ENCODE assay signal across 8 cellular contexts in the genomic region with DNA sequence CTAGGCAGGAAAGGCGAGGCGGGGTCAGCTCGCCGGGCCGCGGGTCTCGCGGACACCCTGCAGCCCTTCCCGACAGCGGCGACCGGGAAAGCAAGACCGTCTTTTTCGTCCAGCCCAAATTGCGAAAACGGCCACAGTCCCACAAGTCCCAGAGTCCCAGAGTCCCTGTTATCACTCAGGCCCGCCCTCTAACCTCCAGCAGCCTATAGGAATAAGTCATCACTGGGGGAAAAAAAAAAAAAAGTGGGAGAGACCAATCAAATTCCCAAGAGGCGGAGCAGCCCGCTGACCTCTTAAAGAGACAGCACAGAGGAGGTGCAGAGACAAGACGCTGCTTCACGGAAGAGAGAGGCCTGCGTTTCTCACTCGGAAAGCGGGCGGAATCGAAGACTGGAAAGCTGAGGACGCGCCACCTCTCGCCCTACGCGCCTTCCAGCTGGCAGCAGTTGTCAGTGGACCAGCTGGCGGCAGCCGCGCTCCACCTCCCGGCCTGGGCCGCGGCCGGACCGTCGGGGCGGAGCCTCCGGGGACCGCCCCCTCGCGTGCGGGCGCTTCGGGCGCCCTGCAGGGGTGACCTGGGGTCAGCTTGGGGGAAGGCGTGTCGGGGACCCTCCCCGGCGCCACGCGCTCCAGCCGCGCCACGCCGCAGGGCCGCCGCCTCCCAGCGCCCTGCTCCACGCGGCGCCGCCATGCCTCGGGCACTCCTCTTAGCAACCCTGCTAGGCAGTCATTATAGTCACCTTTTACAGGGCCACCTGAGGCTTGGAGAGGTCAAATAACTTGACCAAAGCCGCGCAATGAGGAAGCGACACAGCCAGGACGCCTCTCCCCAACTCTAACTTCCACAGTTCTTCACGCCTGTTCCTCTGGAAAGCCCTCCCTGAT. TPM values are rescaled to one million over a fixed set of nuclear protein-coding genes. Genes with fewer than 3 reads are reported as not detected.
DNase-seq lines count a peak whose midpoint lies in the region; ATAC-seq lines count a peak whose summit lies in the region.

A gene (minus strand): TSS at position 141 of the 885 bp plus-strand sequence. CDS start 10,587 bp downstream, outside the sequence.

- peaks cover 12% of the 10 kb centered on the region for H3K36me3 Mint-ChIP-seq in effector memory CD8-positive, alpha-beta T cell (ENCODE audit: insufficient read depth)

- no peaks in the 10 kb centered on the region for H3K9me3 Mint-ChIP-seq in effector memory CD8-positive, alpha-beta T cell

- DNase-seq in COR-L47 (lab: John Stamatoyannopoulos, UW) = peak; percentile 100
- DNase-seq in HS-5 (ENCODE audit: low read depth) = peak; percentile 95
- DNase-seq in NOMO-1 (lab: John Stamatoyannopoulos, UW; ENCODE audit: unreplicated experiment in 2 of 2) = peak; percentile 97 to 100
- peak; percentile 62 to 69 (median 67) for DNase-seq in effector memory CD8-positive, alpha-beta T cell
- peak; percentile 98 for DNase-seq in medulla oblongata (ENCODE audit: extremely low spot score)
- DNase-seq in stimulated activated CD8-positive, alpha-beta memory T cell treated with anti-CD3 and anti-CD28 coated beads, Interleukin-12 subunit alpha, Interleukin-12 subunit beta, amount 100 ng/mL, for 1 hour (ENCODE audit: low read depth) = peak; percentile 68

- POLR2A ChIA-PET in activated CD8-positive, alpha-beta memory T cell treated with anti-CD3 and anti-CD28 coated beads for 36 hours (lab: Charles Lee) = interaction anchor here (0.8 to 1.9 kb wide), 3 partner anchors 8 to 1531 kb away, joined by 3 to 12 read pairs (median 3); a partner anchor contains a TSS

- peak within 1 kb of the TSS; percentile 92 to 96 for H3K4me3 Mint-ChIP-seq in effector memory CD8-positive, alpha-beta T cell

- peak within 1 kb of the TSS; percentile 85 to 93 for H3K27ac Mint-ChIP-seq in effector memory CD8-positive, alpha-beta T cell

- CTCF ChIA-PET in activated CD8-positive, alpha-beta memory T cell treated with anti-CD3 and anti-CD28 coated beads for 36 hours (lab: Charles Lee) = interaction anchor here (0.7 to 1.3 kb wide), 3 partner anchors 11 to 461 kb away, joined by 4 to 7 read pairs (median 7); a partner anchor contains a TSS

- no peaks in the 10 kb centered on the region for H3K27me3 Mint-ChIP-seq in effector memory CD8-positive, alpha-beta T cell

- ATAC-seq in GM19468 (IDR thresholded peaks at IDR 0.05; ENCODE audit: extremely low read depth, unreplicated experiment) = peak; percentile 74
- ATAC-seq in effector memory CD8-positive, alpha-beta T cell (replicated peaks) = peak; percentile 86

- H3K4me1 Mint-ChIP-seq in effector memory CD8-positive, alpha-beta T cell (ENCODE audit: low read depth in 2 of 2) = peaks cover 27 to 29% of the 10 kb centered on the region in 2 donors

RNA-seq across cellular contexts. Expression of the gene that starts here (rescaled TPM):
- total RNA-seq in activated CD8-positive, alpha-beta memory T cell treated with anti-CD3 and anti-CD28 coated beads for 36 hours = 10 to 100 TPM; 44.0 to 44.6 TPM

Comparison
In these comparisons a context has a peak if more than half of its experiments do, and no peak if none do; other contexts are left out.
1. Peak in every context shown above with its lines: DNase-seq and ATAC-seq.